In genomic region chr16:7268182-7268581, GRCh38 we compare ENCODE assay signal across 8 cellular contexts.
DNase-seq lines count a peak whose midpoint lies in the region; ATAC-seq and TF ChIP-seq lines count a peak whose summit lies in the region.

No MANE protein-coding gene starts in this region.

- DNase-seq in COLO668 (lab: John Stamatoyannopoulos, UW; ENCODE audit: unreplicated experiment) (peak; percentile 10), HK-2 (ENCODE audit: unreplicated experiment) (peak; percentile 4), SK-N-DZ (ENCODE audit: low spot score) (peak; percentile 62), hippocampal formation (lab: John Stamatoyannopoulos, UW) (peak; percentile 10), tibial nerve (ENCODE audit: low spot score in 2 of 2) (peak in 1 of 2 donors; percentile 37)
- no peak for DNase-seq in activated CD8-positive, alpha-beta memory T cell treated with anti-CD3 and anti-CD28 coated beads, Interleukin-2, amount 50 U/mL, for 48 hours

- H3K27ac ChIP-seq in tibial nerve = no peak overlapping the region

- H3K4me1 ChIP-seq in tibial nerve = no peaks in the 10 kb centered on the region

- no peaks in the 10 kb centered on the region for H3K27me3 ChIP-seq in tibial nerve

- H3K36me3 ChIP-seq in tibial nerve = no peaks in the 10 kb centered on the region

- 9 to 11% methylated on average over 6 of the region's 6 CpGs for WGBS in tibial nerve, 2 donors

- no peak for ATAC-seq in GM19035 (IDR thresholded peaks at IDR 0.05; ENCODE audit: unreplicated experiment)
- ATAC-seq in HG03565 (IDR thresholded peaks at IDR 0.05; ENCODE audit: unreplicated experiment) = no peak

- TF ChIP-seq POLR2A in tibial nerve (IDR thresholded peaks at IDR 0.05) = no peak

- H3K9me3 ChIP-seq in tibial nerve = no peaks in the 10 kb centered on the region

- no peak for TF ChIP-seq EP300 in tibial nerve (IDR thresholded peaks at IDR 0.05)

- TF ChIP-seq CTCF in tibial nerve (IDR thresholded peaks at IDR 0.05) = peak in 3 of 5 experiments; percentile 31 to 55 (median 32)

- H3K4me3 ChIP-seq in tibial nerve = no peak overlapping the region
